Comparison of ENCODE assay signal across 8 cellular contexts in genomic region chr11:72780291-72781062, GRCh38. TPM values are rescaled to one million over a fixed set of nuclear protein-coding genes. Genes with fewer than 3 reads are reported as not detected.
A peak's percentile ranks its signal among the peaks of the same experiment; 100 is the strongest.
DNase-seq lines count a peak whose midpoint lies in the region; ATAC-seq, FAIRE-seq and TF ChIP-seq lines count a peak whose summit lies in the region.

No MANE protein-coding gene starts in this region.

- H3K27me3 ChIP-seq in HepG2 (ENCODE audit: control insufficient read depth in 1 of 2, insufficient read depth in 2 of 2, low read length in 2 of 2) (no peaks in the 10 kb centered on the region; a peak in 1 of 5 replicates), thoracic aorta (replicated peaks; ENCODE audit: insufficient read depth) (no peaks in the 10 kb centered on the region)

- H3K9me3 Mint-ChIP-seq in activated CD4-positive, alpha-beta T cell treated with anti-CD3 and anti-CD28 coated beads, Interleukin-2, amount 10 ng/mL, durations not matched to agents 7 days and 5 days, result no peaks in the 10 kb centered on the region

- peaks cover 3% of the 10 kb centered on the region for H3K27me3 Mint-ChIP-seq in activated CD4-positive, alpha-beta T cell treated with anti-CD3 and anti-CD28 coated beads, Interleukin-2, amount 10 ng/mL, durations not matched to agents 7 days and 5 days

- ATAC-seq in HepG2 (no peak), thoracic aorta (ENCODE audit: insufficient number of reproducible peaks, low FRiP score, low read depth) (no peak), HG03442 (IDR thresholded peaks at IDR 0.05; ENCODE audit: unreplicated experiment) (no peak), GM21381 (IDR thresholded peaks at IDR 0.05; ENCODE audit: unreplicated experiment) (no peak)

- TF ChIP-seq CTCF in HepG2 (CRISPR knock-in tag; IDR thresholded peaks at IDR 0.05) (0 out of 2 replicates have a peak, but pooled peaks have one; percentile 6), thoracic aorta (IDR thresholded peaks at IDR 0.05) (no peak)

- peaks cover 90% of the 10 kb centered on the region for H3K4me1 ChIP-seq in HepG2 (ENCODE audit: insufficient read depth, low read length)
- peaks cover 9 to 40% of the 10 kb centered on the region in 2 donors for H3K4me1 ChIP-seq in thoracic aorta (ENCODE audit: control insufficient read depth in 1 of 2, low read depth in 2 of 2)

- CTCF ChIA-PET in activated CD4-positive, alpha-beta T cell treated with anti-CD3 and anti-CD28 coated beads, Interleukin-2, amount 10 ng/mL, durations not matched to agents 7 days and 5 days (lab: Charles Lee), result interaction anchor here (0.6 to 5.3 kb wide), 2 partner anchors 13 to 31 kb away, joined by 3 to 29 read pairs; partner anchors contain the start of gene STARD10
- CTCF ChIA-PET in HepG2 (lab: Yijun Ruan, JAX; ENCODE audit: low intra/inter-chr PET ratio, low total read pairs), result no interaction called here

- H3K79me2 ChIP-seq in HepG2 (ENCODE audit: insufficient read depth, low read length), result peaks cover 34% of the 10 kb centered on the region

- in situ Hi-C loops in HepG2 (cut with HindIII; ENCODE audit: extremely low pct_ligation_motif_present, low pct_unique_long_range_greater_than_20kb), result no loop called here

- peak overlapping the region; percentile 63 for H3K4me3 Mint-ChIP-seq in activated CD4-positive, alpha-beta T cell treated with anti-CD3 and anti-CD28 coated beads, Interleukin-2, amount 10 ng/mL, durations not matched to agents 7 days and 5 days

- peak overlapping the region; percentile 81 to 88 (median 87) for H3K4me3 ChIP-seq in HepG2 (replicated peaks in 1 of 3; ENCODE audit: insufficient read depth in 1 of 3, low read depth in 2 of 3, low read length in 3 of 3)
- H3K4me3 ChIP-seq in thoracic aorta, result peak overlapping the region; percentile 85

- H3K27ac Mint-ChIP-seq in activated CD4-positive, alpha-beta T cell treated with anti-CD3 and anti-CD28 coated beads, Interleukin-2, amount 10 ng/mL, durations not matched to agents 7 days and 5 days, result no peak overlapping the region

- no peak for TF ChIP-seq RAD21 in HepG2 (CRISPR knock-in tag; IDR thresholded peaks at IDR 0.05)

- 9% methylated on average over 7 of the region's 11 CpGs for WGBS in HepG2 (ENCODE audit: low lambda C conversion rate)

- DNase-seq in activated CD4-positive, alpha-beta T cell treated with anti-CD3 and anti-CD28 coated beads, Interleukin-2, amount 10 ng/mL, durations not matched to agents 7 days and 5 days, result no peak
- no peak for DNase-seq in activated CD4-positive, alpha-beta T cell treated with anti-CD3 and anti-CD28 coated beads, Interleukin-2, amount 50 U/mL, for 48 hours
- DNase-seq in HepG2 (ENCODE audit: low spot score) (no peak), thoracic aorta (ENCODE audit: low spot score) (no peak), cerebellar nuclear complex (lab: John Stamatoyannopoulos, UW) (no peak)

- H2AFZ ChIP-seq in HepG2 (ENCODE audit: low read length), result no peak overlapping the region

- peak overlapping the region; percentile 71 for H3K9ac ChIP-seq in HepG2 (ENCODE audit: insufficient read depth, low read depth, low read length)

- TF ChIP-seq EP300 in HepG2 (IDR thresholded peaks at IDR 0.05; ENCODE audit: low read depth in 2 of 2, low read length in 2 of 2), result no peak
- no peak for TF ChIP-seq EP300 in HepG2 (CRISPR knock-in tag; IDR thresholded peaks at IDR 0.05; ENCODE audit: borderline replicate concordance)

- no peak for FAIRE-seq in HepG2 (lab: Jason Lieb, UNC)

- H3K4me1 Mint-ChIP-seq in activated CD4-positive, alpha-beta T cell treated with anti-CD3 and anti-CD28 coated beads, Interleukin-2, amount 10 ng/mL, durations not matched to agents 7 days and 5 days, result peaks cover 13% of the 10 kb centered on the region

- no TSS peak for BruUV-seq in HepG2 (replicated peaks; lab: Mats Ljungman, UMichigan)

- peaks cover 7% of the 10 kb centered on the region; the same call in 1 of the 2 replicates for H4K20me1 ChIP-seq in HepG2 (ENCODE audit: insufficient read depth, low read length)

- H3K27ac ChIP-seq in angular gyrus (ENCODE audit: low read depth, low read length), result peak overlapping the region; percentile 4
- peak overlapping the region; percentile 70 for H3K27ac ChIP-seq in HepG2 (ENCODE audit: extremely low read length, insufficient read depth, low read length)
- H3K27ac ChIP-seq in thoracic aorta, result no peak overlapping the region

- TF ChIP-seq POLR2A in HepG2 (IDR thresholded peaks at IDR 0.05; ENCODE audit: insufficient read depth in 1 of 2, low read depth in 2 of 2, low read length in 2 of 2), result no peak

- no peaks in the 10 kb centered on the region for H3K36me3 Mint-ChIP-seq in activated CD4-positive, alpha-beta T cell treated with anti-CD3 and anti-CD28 coated beads, Interleukin-2, amount 10 ng/mL, durations not matched to agents 7 days and 5 days (ENCODE audit: low read depth)

- POLR2A ChIA-PET in activated CD4-positive, alpha-beta T cell treated with anti-CD3 and anti-CD28 coated beads, Interleukin-2, amount 10 ng/mL, durations not matched to agents 7 days and 5 days (lab: Charles Lee), result no interaction called here
- POLR2A ChIA-PET in HepG2 (lab: Yijun Ruan, JAX), result interaction anchor here (0.8 to 10.0 kb wide), 3 partner anchors 13 to 55 kb away, joined by 3 to 103 read pairs (median 25); partner anchors contain the start of gene STARD10

- H3K9me3 ChIP-seq in HepG2 (ENCODE audit: low read length) (no peaks in the 10 kb centered on the region), thoracic aorta (no peaks in the 10 kb centered on the region)

- peaks cover 0 to under 1% of the 10 kb centered on the region in 2 experiments; a peak in 1 of 5 replicates for H3K36me3 ChIP-seq in HepG2 (replicated peaks in 1 of 2; ENCODE audit: control insufficient read depth in 1 of 2, insufficient read depth in 2 of 2, low read length in 2 of 2)
- H3K36me3 ChIP-seq in thoracic aorta, result no peaks in the 10 kb centered on the region

- intact Hi-C loops in HepG2 (cut with micrococcal nuclease; ENCODE audit: unreplicated experiment), result no loop called here

- H3K4me2 ChIP-seq in HepG2 (ENCODE audit: low read depth, low read length), result peak overlapping the region; percentile 90

RNA-seq across cellular contexts. Expression of gene STARD10, which starts 13.4 kb away (rescaled TPM):
- 1 to 10 TPM; 4.5 to 6.4 TPM for total RNA-seq in activated CD4-positive, alpha-beta T cell treated with anti-CD3 and anti-CD28 coated beads, Interleukin-2, amount 10 ng/mL, durations not matched to agents 7 days and 5 days
- total RNA-seq in HepG2 (2016; rRNA removed; fragmentation: Illumina TruSeq; extraction: Trizol) (248 and 341 TPM in 2 replicates), thoracic aorta (10 to 100 TPM; 24.3 to 57.3 TPM)
- total RNA-seq in HepG2 (2016; cell fraction: cytosol; rRNA removed; fragmentation: Illumina TruSeq; extraction: Trizol; ENCODE audit: low read depth), result 1,658 and 1,675 TPM in 2 replicates
- total RNA-seq in HepG2 (2016; cell fraction: insoluble cytoplasmic fraction; rRNA removed; fragmentation: Illumina TruSeq; extraction: Trizol), result 231 and 367 TPM in 2 replicates
- 1,130 and 1,245 TPM in 2 replicates for total RNA-seq in HepG2 (2016; cell fraction: membrane; rRNA removed; fragmentation: Illumina TruSeq; extraction: Trizol)
- total RNA-seq in HepG2 (2016; cell fraction: nucleus; rRNA removed; fragmentation: Illumina TruSeq; extraction: Trizol), result 138 and 147 TPM in 2 replicates
- polyA plus RNA-seq in HepG2 (2011; rRNA removed), result 260 and 311 TPM in 2 replicates
- 248 and 317 TPM in 2 replicates for polyA plus RNA-seq in HepG2 (2011; cell fraction: cytosol; rRNA removed)
- 146 and 149 TPM in 2 replicates for polyA plus RNA-seq in HepG2 (2011; cell fraction: nucleus; rRNA removed)
- polyA plus RNA-seq in HepG2 (2012), result 146 and 179 TPM in 2 replicates
- 2,121 and 2,355 TPM in 2 replicates for polyA plus RNA-seq in HepG2 (2016; cell fraction: cytosol; fragmentation: Illumina TruSeq; extraction: Trizol; ENCODE audit: low read depth)
- 324 and 400 TPM in 2 replicates for polyA plus RNA-seq in HepG2 (2016; cell fraction: insoluble cytoplasmic fraction; fragmentation: Illumina TruSeq; extraction: Trizol; ENCODE audit: low read depth)
- polyA plus RNA-seq in HepG2 (2016; cell fraction: membrane; fragmentation: Illumina TruSeq; extraction: Trizol; ENCODE audit: low read depth), result 1,491 and 1,549 TPM in 2 replicates
- 357 and 378 TPM in 2 replicates for polyA plus RNA-seq in HepG2 (2016; cell fraction: nucleus; fragmentation: Illumina TruSeq; extraction: Trizol; ENCODE audit: insufficient read depth, low read depth)
- 15.4 and 222 TPM in 2 replicates for polyA minus RNA-seq in HepG2 (2011; rRNA and poly(A)+ RNA removed; ENCODE audit: low replicate concordance)
- 77.0 and 88.8 TPM in 2 replicates for polyA minus RNA-seq in HepG2 (2011; cell fraction: cytosol; rRNA and poly(A)+ RNA removed)
- 41.4 and 44.8 TPM in 2 replicates for polyA minus RNA-seq in HepG2 (2011; cell fraction: nucleus; rRNA and poly(A)+ RNA removed)

RNA-seq across cellular contexts. Expression of gene ARAP1, which starts 28.3 kb away (rescaled TPM):
- 100 to 1,000 TPM in 1 of 2 experiments, 10 to 100 TPM in 1; 83.6 to 101 TPM for total RNA-seq in activated CD4-positive, alpha-beta T cell treated with anti-CD3 and anti-CD28 coated beads, Interleukin-2, amount 10 ng/mL, durations not matched to agents 7 days and 5 days
- total RNA-seq in HepG2 (2016; rRNA removed; fragmentation: Illumina TruSeq; extraction: Trizol) (55.2 and 55.5 TPM in 2 replicates), thoracic aorta (100 to 1,000 TPM in 1 of 2 donors, 10 to 100 TPM in 1; 76.5 to 103 TPM)
- total RNA-seq in HepG2 (2016; cell fraction: cytosol; rRNA removed; fragmentation: Illumina TruSeq; extraction: Trizol; ENCODE audit: low read depth), result 21.9 TPM in 2 replicates
- total RNA-seq in HepG2 (2016; cell fraction: insoluble cytoplasmic fraction; rRNA removed; fragmentation: Illumina TruSeq; extraction: Trizol), result 49.1 and 52.3 TPM in 2 replicates
- total RNA-seq in HepG2 (2016; cell fraction: membrane; rRNA removed; fragmentation: Illumina TruSeq; extraction: Trizol), result 15.6 and 18.1 TPM in 2 replicates
- total RNA-seq in HepG2 (2016; cell fraction: nucleus; rRNA removed; fragmentation: Illumina TruSeq; extraction: Trizol), result 76.5 and 77.3 TPM in 2 replicates
- 43.2 and 64.0 TPM in 2 replicates for polyA plus RNA-seq in HepG2 (2011; rRNA removed)
- 27.5 and 37.2 TPM in 2 replicates for polyA plus RNA-seq in HepG2 (2011; cell fraction: cytosol; rRNA removed)
- 341 and 362 TPM in 2 replicates for polyA plus RNA-seq in HepG2 (2011; cell fraction: nucleus; rRNA removed)
- polyA plus RNA-seq in HepG2 (2012), result 33.2 and 39.7 TPM in 2 replicates
- polyA plus RNA-seq in HepG2 (2016; cell fraction: cytosol; fragmentation: Illumina TruSeq; extraction: Trizol; ENCODE audit: low read depth), result 2.2 and 3.2 TPM in 2 replicates
- polyA plus RNA-seq in HepG2 (2016; cell fraction: insoluble cytoplasmic fraction; fragmentation: Illumina TruSeq; extraction: Trizol; ENCODE audit: low read depth), result 40.0 and 49.8 TPM in 2 replicates
- 5.5 and 6.6 TPM in 2 replicates for polyA plus RNA-seq in HepG2 (2016; cell fraction: membrane; fragmentation: Illumina TruSeq; extraction: Trizol; ENCODE audit: low read depth)
- 163 and 180 TPM in 2 replicates for polyA plus RNA-seq in HepG2 (2016; cell fraction: nucleus; fragmentation: Illumina TruSeq; extraction: Trizol; ENCODE audit: insufficient read depth, low read depth)
- 42.6 and 95.7 TPM in 2 replicates for polyA minus RNA-seq in HepG2 (2011; rRNA and poly(A)+ RNA removed; ENCODE audit: low replicate concordance)
- 32.2 and 38.2 TPM in 2 replicates for polyA minus RNA-seq in HepG2 (2011; cell fraction: cytosol; rRNA and poly(A)+ RNA removed)
- polyA minus RNA-seq in HepG2 (2011; cell fraction: nucleus; rRNA and poly(A)+ RNA removed), result 73.1 and 90.3 TPM in 2 replicates

RNA-seq across cellular contexts. Expression of gene ATG16L2, which starts 33.7 kb away (rescaled TPM):
- total RNA-seq in activated CD4-positive, alpha-beta T cell treated with anti-CD3 and anti-CD28 coated beads, Interleukin-2, amount 10 ng/mL, durations not matched to agents 7 days and 5 days, result 100 to 1,000 TPM; 108 to 113 TPM
- total RNA-seq in HepG2 (2016; rRNA removed; fragmentation: Illumina TruSeq; extraction: Trizol) (0.79 and 6.2 TPM in 2 replicates), thoracic aorta (10 to 100 TPM; 36.0 to 65.5 TPM)
- total RNA-seq in HepG2 (2016; cell fraction: cytosol; rRNA removed; fragmentation: Illumina TruSeq; extraction: Trizol; ENCODE audit: low read depth), result 0.71 and 1.1 TPM in 2 replicates
- total RNA-seq in HepG2 (2016; cell fraction: insoluble cytoplasmic fraction; rRNA removed; fragmentation: Illumina TruSeq; extraction: Trizol), result 0.88 and 6.5 TPM in 2 replicates
- 0.93 and 2.4 TPM in 2 replicates for total RNA-seq in HepG2 (2016; cell fraction: membrane; rRNA removed; fragmentation: Illumina TruSeq; extraction: Trizol)
- 11.6 and 12.0 TPM in 2 replicates for total RNA-seq in HepG2 (2016; cell fraction: nucleus; rRNA removed; fragmentation: Illumina TruSeq; extraction: Trizol)
- 14.8 and 19.3 TPM in 2 replicates for polyA plus RNA-seq in HepG2 (2011; rRNA removed)
- polyA plus RNA-seq in HepG2 (2011; cell fraction: cytosol; rRNA removed), result 2.1 and 3.0 TPM in 2 replicates
- 251 and 263 TPM in 2 replicates for polyA plus RNA-seq in HepG2 (2011; cell fraction: nucleus; rRNA removed)
- polyA plus RNA-seq in HepG2 (2012), result 8.2 and 9.1 TPM in 2 replicates
- polyA plus RNA-seq in HepG2 (2016; cell fraction: cytosol; fragmentation: Illumina TruSeq; extraction: Trizol; ENCODE audit: low read depth), result 0.28 and 0.58 TPM in 2 replicates
- polyA plus RNA-seq in HepG2 (2016; cell fraction: insoluble cytoplasmic fraction; fragmentation: Illumina TruSeq; extraction: Trizol; ENCODE audit: low read depth), result 0.75 and 1.2 TPM in 2 replicates
- 0.56 and 0.72 TPM in 2 replicates for polyA plus RNA-seq in HepG2 (2016; cell fraction: membrane; fragmentation: Illumina TruSeq; extraction: Trizol; ENCODE audit: low read depth)
- 31.9 and 32.0 TPM in 2 replicates for polyA plus RNA-seq in HepG2 (2016; cell fraction: nucleus; fragmentation: Illumina TruSeq; extraction: Trizol; ENCODE audit: insufficient read depth, low read depth)
- 9.4 and 19.0 TPM in 2 replicates for polyA minus RNA-seq in HepG2 (2011; rRNA and poly(A)+ RNA removed; ENCODE audit: low replicate concordance)
- polyA minus RNA-seq in HepG2 (2011; cell fraction: cytosol; rRNA and poly(A)+ RNA removed), result 0.69 and 0.97 TPM in 2 replicates
- polyA minus RNA-seq in HepG2 (2011; cell fraction: nucleus; rRNA and poly(A)+ RNA removed), result 25.1 and 27.8 TPM in 2 replicates

Comparison
In these comparisons a context has a peak if more than half of its experiments do, and no peak if none do; other contexts are left out.
1. H3K27ac ChIP-seq: peak in angular gyrus (single experiment) and HepG2 (single experiment); none in thoracic aorta (0 of 2).